20 cellular contexts compared by ENCODE assay signal in the genomic region with DNA sequence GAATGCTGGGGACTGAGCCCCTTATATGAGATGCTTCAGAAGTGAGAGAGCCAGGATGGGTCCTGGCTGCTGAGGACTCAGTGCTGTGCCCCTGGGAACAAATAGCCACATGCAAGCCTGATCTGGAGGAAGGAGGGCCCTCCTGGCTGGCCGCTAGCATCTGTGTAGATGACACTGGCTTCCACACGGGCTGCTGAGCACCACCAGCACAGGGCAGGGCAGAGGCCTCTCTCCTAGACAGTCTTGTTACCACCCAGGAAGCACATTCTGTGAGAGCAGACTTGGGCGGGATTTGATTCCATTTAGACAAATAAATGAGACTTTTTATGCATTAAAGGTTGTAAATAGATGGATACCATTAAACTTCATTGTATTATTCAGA. TPM values are rescaled to one million over a fixed set of nuclear protein-coding genes. Genes with fewer than 3 reads are reported as not detected.
DNase-seq lines count a peak whose midpoint lies in the region; ATAC-seq and TF ChIP-seq lines count a peak whose summit lies in the region.
"Had no signal": no experiment of that assay in that cellular context is flagged by ENCODE, and none has a peak within 500 bp of the region (broad histone marks: within the 10 kb centered on the region; RNA-seq: fewer than 3 reads in every experiment).

No MANE protein-coding gene starts in this region.

- H3K27ac Mint-ChIP-seq in natural killer cell (no peak overlapping the region), immature natural killer cell (no peak overlapping the region)
- H3K27ac Mint-ChIP-seq: activated CD4-positive, alpha-beta T cell treated with anti-CD3 and anti-CD28 coated beads, Interleukin-2, amount 10 ng/mL, durations not matched to agents 24 days and 14 days had no signal

- no peaks in the 10 kb centered on the region for H3K9me3 ChIP-seq in adipocyte (ENCODE audit: control insufficient read depth, low read length)
- H3K9me3 ChIP-seq: esophagus squamous epithelium, pancreas, stomach had no signal

- H3K27ac ChIP-seq in layer of hippocampus (ENCODE audit: low read depth, low read length) (peak overlapping the region; percentile 0), substantia nigra (ENCODE audit: low read depth, low read length, poor library complexity, severe bottlenecking) (peak overlapping the region; percentile 35)
- H3K27ac ChIP-seq: pancreas had no signal

- H3K27me3 Mint-ChIP-seq in natural killer cell (ENCODE audit: low read depth in 2 of 2): no peaks in the 10 kb centered on the region
- no peaks in the 10 kb centered on the region for H3K27me3 Mint-ChIP-seq in immature natural killer cell (ENCODE audit: low read depth in 3 of 3)
- H3K27me3 Mint-ChIP-seq: activated CD4-positive, alpha-beta T cell treated with anti-CD3 and anti-CD28 coated beads, Interleukin-2, amount 10 ng/mL, durations not matched to agents 24 days and 14 days; central memory CD8-positive, alpha-beta T cell had no signal

- H3K9ac ChIP-seq in adipocyte (ENCODE audit: low read length): peak overlapping the region; percentile 63

- no peak overlapping the region for H3K4me3 Mint-ChIP-seq in natural killer cell
- no peak overlapping the region for H3K4me3 Mint-ChIP-seq in immature natural killer cell
- H3K4me3 Mint-ChIP-seq: activated CD4-positive, alpha-beta T cell treated with anti-CD3 and anti-CD28 coated beads, Interleukin-2, amount 10 ng/mL, durations not matched to agents 24 days and 14 days; central memory CD8-positive, alpha-beta T cell had no signal

- H3K27me3 ChIP-seq in adipocyte (replicated peaks; ENCODE audit: control insufficient read depth, insufficient read depth, low read length): no peaks in the 10 kb centered on the region
- no peaks in the 10 kb centered on the region for H3K27me3 ChIP-seq in layer of hippocampus (ENCODE audit: control insufficient read depth, insufficient read depth, low read length)
- H3K27me3 ChIP-seq: esophagus squamous epithelium, pancreas, stomach had no signal

- H3K9me3 Mint-ChIP-seq in natural killer cell (no peaks in the 10 kb centered on the region), immature natural killer cell (no peaks in the 10 kb centered on the region)
- H3K9me3 Mint-ChIP-seq: activated CD4-positive, alpha-beta T cell treated with anti-CD3 and anti-CD28 coated beads, Interleukin-2, amount 10 ng/mL, durations not matched to agents 24 days and 14 days; central memory CD8-positive, alpha-beta T cell had no signal

- no peak for ATAC-seq in natural killer cell

- in situ Hi-C loops in G401 (cut with HindIII; ENCODE audit: low sequenced_read_pairs): no loop called here

- H3K4me1 Mint-ChIP-seq in natural killer cell: no peaks in the 10 kb centered on the region
- H3K4me1 Mint-ChIP-seq in immature natural killer cell: no peaks in the 10 kb centered on the region
- H3K4me1 Mint-ChIP-seq: activated CD4-positive, alpha-beta T cell treated with anti-CD3 and anti-CD28 coated beads, Interleukin-2, amount 10 ng/mL, durations not matched to agents 24 days and 14 days; central memory CD8-positive, alpha-beta T cell had no signal

- H3K4me1 ChIP-seq in adipocyte (ENCODE audit: control insufficient read depth, insufficient read depth, low read length): peaks cover 51% of the 10 kb centered on the region
- H3K4me1 ChIP-seq: pancreas had no signal

- H3K36me3 Mint-ChIP-seq in natural killer cell: no peaks in the 10 kb centered on the region
- no peaks in the 10 kb centered on the region for H3K36me3 Mint-ChIP-seq in immature natural killer cell

- no peaks in the 10 kb centered on the region for H3K36me3 ChIP-seq in adipocyte (ENCODE audit: control insufficient read depth, insufficient read depth, low read length, severe bottlenecking)
- H3K36me3 ChIP-seq: esophagus squamous epithelium, pancreas, stomach had no signal

- TF ChIP-seq CTCF in natural killer cell (IDR thresholded peaks at IDR 0.05): no peak

- intact Hi-C loops in natural killer cell (cut with micrococcal nuclease): no loop called here

- DNase-seq in G401 (ENCODE audit: low spot score): peak; percentile 35
- no peak for DNase-seq in adipocyte (ENCODE audit: low read depth)
- DNase-seq in substantia nigra (lab: John Stamatoyannopoulos, UW): peak in 3 of 49 donors; percentile 10 to 16 (median 13)
- DNase-seq in natural killer cell: no peak
- DNase-seq in immature natural killer cell: no peak
- DNase-seq in NCI-H748 (lab: John Stamatoyannopoulos, UW; ENCODE audit: unreplicated experiment): no peak
- DNase-seq: activated CD4-positive, alpha-beta T cell treated with anti-CD3 and anti-CD28 coated beads, Interleukin-2, amount 10 ng/mL, durations not matched to agents 24 days and 14 days; activated CD8-positive, alpha-beta memory T cell treated with anti-CD3 and anti-CD28 coated beads, Interleukin-2, amount 50 U/mL, for 48 hours; activated effector memory CD4-positive, alpha-beta T cell treated with Interleukin-2 at 50 U/mL for 16 hours; effector memory CD4-positive, alpha-beta T cell; esophagus squamous epithelium; Karpas-422; NCI-H1048; NCI-H2081 treated with DMSO at 0.1 percent for 48 hours; NCI-H446 treated with DMSO at 0.1 percent for 48 hours; pancreas; RPMI8226; stomach had no signal

- peak overlapping the region; percentile 37 for H3K4me3 ChIP-seq in adipocyte (ENCODE audit: low read length)
- H3K4me3 ChIP-seq: esophagus squamous epithelium, pancreas, stomach had no signal

RNA-seq across cellular contexts. Expression of a gene that starts 48.0 kb away (rescaled TPM):
- total RNA-seq in G401 (2014; rRNA removed; shearing (Covaris generic)): 58.3 and 59.4 TPM in 2 replicates
- 10 to 100 TPM; 36.0 to 47.3 (median 46.9) TPM for total RNA-seq in natural killer cell
- 10 to 100 TPM in 1 of 3 donors, 1 to 10 TPM in 2; 2.1 to 12.9 (median 8.2) TPM for polyA plus RNA-seq in immature natural killer cell

RNA-seq across cellular contexts. Expression of a gene that starts 48.4 kb away (rescaled TPM):
- total RNA-seq in G401 (2014; rRNA removed; shearing (Covaris generic)): 2.8 and 10.8 TPM in 2 replicates
- total RNA-seq in natural killer cell: 10 to 100 TPM; 37.6 to 42.4 (median 39.1) TPM
- 10 to 100 TPM; 24.6 to 44.9 (median 25.1) TPM for polyA plus RNA-seq in immature natural killer cell
